In genomic region chr2:179850188-179850587, GRCh38 we compare ENCODE assay signal across 17 cellular contexts. TPM values are rescaled to one million over a fixed set of nuclear protein-coding genes. Genes with fewer than 3 reads are reported as not detected.
DNase-seq lines count a peak whose midpoint lies in the region; TF ChIP-seq lines count a peak whose summit lies in the region.
"Had no signal": no experiment of that assay in that cellular context is flagged by ENCODE, and none has a peak within 500 bp of the region (broad histone marks: within the 10 kb centered on the region; RNA-seq: fewer than 3 reads in every experiment).

No MANE protein-coding gene starts in this region.

- H2AFZ ChIP-seq in neuronal stem cell (ENCODE audit: low read length), result no peak overlapping the region

- peaks cover 3% of the 10 kb centered on the region for H3K27me3 Mint-ChIP-seq in T-helper 2 cell treated with Interferon-gamma antibody and Interleukin-4, amounts not matched to agents 5 μg/mL and 100 μg/mL, for 36 hours (ENCODE audit: low read depth)

- no peak overlapping the region for H3K27ac Mint-ChIP-seq in T-helper 2 cell treated with Interferon-gamma antibody and Interleukin-4, amounts not matched to agents 5 μg/mL and 100 μg/mL, for 36 hours
- H3K27ac Mint-ChIP-seq: activated T-helper 1 cell treated with anti-CD3 and anti-CD28 coated beads, Interleukin-12 subunit alpha, Interleukin-12 subunit beta, Interleukin-2, Interleukin-4 antibody, amounts not matched to agents 30 ng/mL and 10 ng/mL and 1 ng/mL, durations not matched to agents 14 hours and 24 hours and 36 hours had no signal

- DNase-seq in AG04449 (ENCODE audit: low read depth, low spot score), result peak; percentile 14
- peak; percentile 20 for DNase-seq in HS-27A (ENCODE audit: low read depth)
- peak; percentile 48 for DNase-seq in amniotic stem cell (lab: John Stamatoyannopoulos, UW)
- peak; percentile 57 for DNase-seq in glomerular visceral epithelial cell (ENCODE audit: extremely low spot score)
- DNase-seq in HPDE6-E6E7 (ENCODE audit: extremely low spot score), result no peak
- no peak for DNase-seq in T-helper 2 cell treated with Interferon-gamma antibody and Interleukin-4, amounts not matched to agents 5 μg/mL and 100 μg/mL, for 36 hours (ENCODE audit: low spot score)
- DNase-seq in neuronal stem cell (ENCODE audit: low spot score), result no peak
- no peak for DNase-seq in NCI-H1436 (lab: John Stamatoyannopoulos, UW)
- DNase-seq: KG1; NCI-H187 treated with DMSO at 0.1 percent for 48 hours; NK-92 treated with Interleukin-12 subunit alpha and Interleukin-12 subunit beta, amount 100 ng/mL, for 24 hours; stimulated activated CD4-positive, alpha-beta T cell treated with anti-CD3 and anti-CD28 coated beads, Interleukin-4, amount 100 ng/mL, for 4 hours; stimulated activated naive CD4-positive, alpha-beta T cell; SW 1271 had no signal

- POLR2A ChIA-PET in AG04449 (lab: Yijun Ruan, JAX), result no interaction called here

- H3K4me3 ChIP-seq in AG04449 (ENCODE audit: low read depth, low read length), result no peak overlapping the region
- H3K4me3 ChIP-seq in neuronal stem cell (ENCODE audit: low read length in 2 of 2), result no peak overlapping the region
- H3K4me3 ChIP-seq: BLaER1 had no signal

- no peak overlapping the region for H2BK120ac ChIP-seq in neuronal stem cell (ENCODE audit: low read depth, low read length)

- H4K91ac ChIP-seq in neuronal stem cell (ENCODE audit: low read depth, low read length, poor library complexity), result no peak overlapping the region

- no peak overlapping the region for H3K18ac ChIP-seq in neuronal stem cell (ENCODE audit: low read length)

- no peak overlapping the region for H2BK5ac ChIP-seq in neuronal stem cell (ENCODE audit: low read length)

- H3K36me3 Mint-ChIP-seq in T-helper 2 cell treated with Interferon-gamma antibody and Interleukin-4, amounts not matched to agents 5 μg/mL and 100 μg/mL, for 36 hours (ENCODE audit: low read depth), result no peaks in the 10 kb centered on the region

- H3K27me3 ChIP-seq in neuronal stem cell (ENCODE audit: control insufficient read depth in 3 of 3, insufficient read depth in 3 of 3, low read depth in 1 of 3, low read length in 3 of 3), result peaks cover 0 to 15% (median 0%) of the 10 kb centered on the region in 3 experiments
- H3K27me3 ChIP-seq: BLaER1 had no signal

- no peaks in the 10 kb centered on the region for H3K36me3 ChIP-seq in neuronal stem cell (replicated peaks in 1 of 2; ENCODE audit: control insufficient read depth in 2 of 2, insufficient read depth in 2 of 2, low read length in 2 of 2)
- H3K36me3 ChIP-seq: BLaER1 had no signal

- no peak overlapping the region for H3K4me3 Mint-ChIP-seq in T-helper 2 cell treated with Interferon-gamma antibody and Interleukin-4, amounts not matched to agents 5 μg/mL and 100 μg/mL, for 36 hours
- H3K4me3 Mint-ChIP-seq: activated T-helper 1 cell treated with anti-CD3 and anti-CD28 coated beads, Interleukin-12 subunit alpha, Interleukin-12 subunit beta, Interleukin-2, Interleukin-4 antibody, amounts not matched to agents 30 ng/mL and 10 ng/mL and 1 ng/mL, durations not matched to agents 14 hours and 24 hours and 36 hours had no signal

- no peak overlapping the region for H3K14ac ChIP-seq in neuronal stem cell (ENCODE audit: low read length)

- H3K9ac ChIP-seq in neuronal stem cell (ENCODE audit: low read depth, low read length, poor library complexity), result no peak overlapping the region
- H3K9ac ChIP-seq: BLaER1 had no signal

- no peaks in the 10 kb centered on the region for H3K9me3 Mint-ChIP-seq in T-helper 2 cell treated with Interferon-gamma antibody and Interleukin-4, amounts not matched to agents 5 μg/mL and 100 μg/mL, for 36 hours
- H3K9me3 Mint-ChIP-seq: activated T-helper 1 cell treated with anti-CD3 and anti-CD28 coated beads, Interleukin-12 subunit alpha, Interleukin-12 subunit beta, Interleukin-2, Interleukin-4 antibody, amounts not matched to agents 30 ng/mL and 10 ng/mL and 1 ng/mL, durations not matched to agents 14 hours and 24 hours and 36 hours had no signal

- H3K9me3 ChIP-seq in neuronal stem cell (replicated peaks in 1 of 2; ENCODE audit: control insufficient read depth in 2 of 2, insufficient read depth in 1 of 2, low read depth in 1 of 2, low read length in 2 of 2), result no peaks in the 10 kb centered on the region
- H3K9me3 ChIP-seq: BLaER1 had no signal

- no CpG with 5 or more reads among the region's 1 CpG for WGBS in neuronal stem cell (ENCODE audit: extremely low coverage in 2 of 2, insufficient read length in 2 of 2, insufficient replicate concordance in 1 of 2), 2 donors

- no peaks in the 10 kb centered on the region for H3K4me1 Mint-ChIP-seq in T-helper 2 cell treated with Interferon-gamma antibody and Interleukin-4, amounts not matched to agents 5 μg/mL and 100 μg/mL, for 36 hours (ENCODE audit: low read depth)

- H3K4me2 ChIP-seq in neuronal stem cell (ENCODE audit: insufficient read depth, low read length, poor library complexity, severe bottlenecking), result no peak overlapping the region
- H3K4me2 ChIP-seq: BLaER1 had no signal

- H3K27ac ChIP-seq in neuronal stem cell (replicated peaks; ENCODE audit: low read length), result no peak overlapping the region
- H3K27ac ChIP-seq: BLaER1, epithelial cell of prostate had no signal

- H3K79me1 ChIP-seq in neuronal stem cell (ENCODE audit: low read depth, low read length), result peaks cover 4% of the 10 kb centered on the region

- H4K8ac ChIP-seq in neuronal stem cell (ENCODE audit: low read depth, low read length), result no peak overlapping the region

- no peak overlapping the region for H2AK5ac ChIP-seq in neuronal stem cell (ENCODE audit: low read depth, low read length)

- H3K23ac ChIP-seq in neuronal stem cell (ENCODE audit: low read depth, low read length, poor library complexity), result no peak overlapping the region

- CTCF ChIA-PET in AG04449 (lab: Yijun Ruan, JAX), result interaction anchor here (0.8 to 1.5 kb wide), 6 partner anchors 9 to 219 kb away, joined by 3 to 5 read pairs (median 3); no protein-coding TSS in a partner anchor

- no peak overlapping the region for H2BK12ac ChIP-seq in neuronal stem cell (ENCODE audit: low read length)

- no peak overlapping the region for H2BK15ac ChIP-seq in neuronal stem cell (ENCODE audit: low read length)

- peaks cover 0 to 6% of the 10 kb centered on the region in 2 donors for H3K4me1 ChIP-seq in neuronal stem cell (ENCODE audit: control insufficient read depth in 2 of 2, insufficient read depth in 1 of 2, low read depth in 1 of 2, low read length in 2 of 2)
- H3K4me1 ChIP-seq: BLaER1 had no signal

- TF ChIP-seq CTCF in AG04449 (IDR thresholded peaks at IDR 0.05; ENCODE audit: insufficient read depth, low read length, missing control alignments), result peak; percentile 44

- H3K4ac ChIP-seq in neuronal stem cell (ENCODE audit: low read length), result no peak overlapping the region

RNA-seq across cellular contexts. Expression of gene ZNF385B, which starts 11.2 kb away (rescaled TPM):
- 36.3 TPM for polyA plus RNA-seq in neuronal stem cell (2013, experiment 1 of 2)
- 37.2 TPM for polyA plus RNA-seq in neuronal stem cell (2013, experiment 2 of 2)

Comparison
In these comparisons a context has a peak if more than half of its experiments do, and no peak if none do; other contexts are left out.
1. DNase-seq: peak in AG04449 (single experiment), HS-27A (single experiment), amniotic stem cell (single experiment) and glomerular visceral epithelial cell (single experiment); none in HPDE6-E6E7 (single experiment), T-helper 2 cell treated with Interferon-gamma antibody and Interleukin-4, amounts not matched to agents 5 μg/mL and 100 μg/mL, for 36 hours (single experiment), neuronal stem cell (single experiment) and NCI-H1436 (single experiment).